In genomic region chr2:10362096-10362897, GRCh38 we compare ENCODE assay signal across 22 cellular contexts. TPM values are rescaled to one million over a fixed set of nuclear protein-coding genes. Genes with fewer than 3 reads are reported as not detected.
DNase-seq lines count a peak whose midpoint lies in the region; ATAC-seq and TF ChIP-seq lines count a peak whose summit lies in the region.
"Had no signal": no experiment of that assay in that cellular context is flagged by ENCODE, and none has a peak within 500 bp of the region (broad histone marks: within the 10 kb centered on the region; RNA-seq: fewer than 3 reads in every experiment).

No MANE protein-coding gene starts in this region.

- peaks cover 18% of the 10 kb centered on the region for H3K36me3 Mint-ChIP-seq in MCF 10A (ENCODE audit: insufficient read depth, unreplicated experiment)
- H3K36me3 Mint-ChIP-seq in stimulated activated memory B cell treated with anti-CD40 and anti-IgM and Interleukin-4, amounts not matched to agents 10 μg/mL and 1 μg/mL and 100 μg/mL, for 72 hours: peaks cover 15% of the 10 kb centered on the region

- CTCF ChIA-PET in MCF 10A (lab: Yijun Ruan, JAX): interaction anchor here (0.8 to 1.1 kb wide), 4 partner anchors 22 to 290 kb away, joined by 3 to 7 read pairs (median 3); no protein-coding TSS in a partner anchor
- CTCF ChIA-PET in mammary epithelial cell (lab: Charles Lee; ENCODE audit: low non-redundant PET): no interaction called here
- CTCF ChIA-PET in HCT116 (lab: Charles Lee): no interaction called here

- H3K4me1 ChIP-seq in mammary epithelial cell (ENCODE audit: insufficient read depth, low read length) (no peaks in the 10 kb centered on the region), HCT116 (ENCODE audit: control insufficient read depth in 1 of 2, insufficient read depth in 2 of 2, low read length in 2 of 2) (peaks cover 0 to 7% of the 10 kb centered on the region in 2 experiments; a peak in 1 of 4 replicates)

- TF ChIP-seq RAD21 in HCT116 (IDR thresholded peaks at IDR 0.05; ENCODE audit: low read depth): no peak

- no peak overlapping the region for H3K4me2 ChIP-seq in mammary epithelial cell (ENCODE audit: insufficient read depth, low read depth, low read length)
- H3K4me2 ChIP-seq in HCT116 (ENCODE audit: low read length): no peak overlapping the region

- no peak overlapping the region for H3K9ac ChIP-seq in mammary epithelial cell (ENCODE audit: insufficient read depth, low read length)
- no peak overlapping the region for H3K9ac ChIP-seq in HCT116 (ENCODE audit: low read length)

- peak; percentile 13; the same call in 1 of the 2 replicates for ATAC-seq in HCT116
- ATAC-seq in stimulated activated memory B cell treated with anti-CD40 and anti-IgM and Interleukin-4, amounts not matched to agents 10 μg/mL and 1 μg/mL and 100 μg/mL, for 72 hours: no peak
- ATAC-seq: activated T-cell treated with anti-CD3 and anti-CD28 coated beads, Interleukin-2, amount 50 U/mL, for 72 hours had no signal

- H3K36me3 ChIP-seq in mammary epithelial cell (ENCODE audit: insufficient read depth, low read length): no peaks in the 10 kb centered on the region
- H3K36me3 ChIP-seq in HCT116 (ENCODE audit: control insufficient read depth in 1 of 2, insufficient read depth in 2 of 2, low read length in 2 of 2): no peaks in the 10 kb centered on the region
- H3K36me3 ChIP-seq: transverse colon had no signal

- no peak overlapping the region for H3K4me3 Mint-ChIP-seq in MCF 10A (ENCODE audit: unreplicated experiment)
- H3K4me3 Mint-ChIP-seq in stimulated activated memory B cell treated with anti-CD40 and anti-IgM and Interleukin-4, amounts not matched to agents 10 μg/mL and 1 μg/mL and 100 μg/mL, for 72 hours: no peak overlapping the region
- H3K4me3 Mint-ChIP-seq: activated naive CD8-positive, alpha-beta T cell treated with anti-CD3 and anti-CD28 coated beads, Interleukin-2, amount 10 ng/mL, durations not matched to agents 7 days and 5 days; activated T-cell treated with anti-CD3 and anti-CD28 coated beads, Interleukin-2, amount 50 U/mL, for 72 hours; memory B cell had no signal

- H2AFZ ChIP-seq in mammary epithelial cell (ENCODE audit: low read depth, low read length): no peak overlapping the region
- no peak overlapping the region for H2AFZ ChIP-seq in HCT116 (ENCODE audit: low read depth, low read length, poor library complexity, severe bottlenecking)

- RAD21 ChIA-PET in HCT116 (lab: Charles Lee; ENCODE audit: low non-redundant PET in 1 of 2, low total read pairs in 2 of 2, uncharacterized antibody in 2 of 2, unreplicated experiment in 2 of 2): interaction anchor here in 1 of 2 experiments (0.7 kb wide), 1 partner anchor 24 kb away, joined by 3 read pairs; no protein-coding TSS in a partner anchor

- peaks cover 6% of the 10 kb centered on the region for H3K4me1 Mint-ChIP-seq in MCF 10A (ENCODE audit: insufficient read depth, unreplicated experiment)
- peaks cover 53% of the 10 kb centered on the region for H3K4me1 Mint-ChIP-seq in stimulated activated memory B cell treated with anti-CD40 and anti-IgM and Interleukin-4, amounts not matched to agents 10 μg/mL and 1 μg/mL and 100 μg/mL, for 72 hours
- H3K4me1 Mint-ChIP-seq: activated naive CD8-positive, alpha-beta T cell treated with anti-CD3 and anti-CD28 coated beads, Interleukin-2, amount 10 ng/mL, durations not matched to agents 7 days and 5 days had no signal

- H3K27ac ChIP-seq in mammary epithelial cell (ENCODE audit: insufficient read depth, low read depth, low read length) (no peak overlapping the region), HCT116 (ENCODE audit: low read depth, low read length) (no peak overlapping the region)
- H3K27ac ChIP-seq: coronary artery, transverse colon had no signal

- POLR2A ChIA-PET in MCF 10A (lab: Yijun Ruan, JAX) (interaction anchor here (0.9 to 1.7 kb wide), 2 partner anchors 15 to 31 kb away, joined by 3 read pairs; no protein-coding TSS in a partner anchor), HCT116 (lab: Charles Lee) (no interaction called here)

- intact Hi-C loops in MCF 10A (cut with micrococcal nuclease) (no loop called here), mammary epithelial cell (cut with micrococcal nuclease) (no loop called here), HCT116 (cut with micrococcal nuclease) (no loop called here)

- BruUV-seq in MCF 10A (replicated peaks; lab: Mats Ljungman, UMichigan) (no TSS peak), mammary epithelial cell (replicated peaks; lab: Mats Ljungman, UMichigan) (no TSS peak), HCT116 (replicated peaks; lab: Mats Ljungman, UMichigan) (no TSS peak)

- in situ Hi-C loops in mammary epithelial cell (cut with MboI; ENCODE audit: low sequenced_read_pairs in 2 of 2): no loop called here

- no peaks in the 10 kb centered on the region for H3K9me2 ChIP-seq in HCT116 (ENCODE audit: insufficient read depth)

- 74% methylated on average over 13 of the region's 14 CpGs for WGBS in mammary epithelial cell (ENCODE audit: low coverage, missing lambda C conversion rate)

- no peaks in the 10 kb centered on the region for H4K20me1 ChIP-seq in mammary epithelial cell (ENCODE audit: insufficient read depth, low read length)
- H4K20me1 ChIP-seq in HCT116 (ENCODE audit: insufficient read depth): no peaks in the 10 kb centered on the region

- TF ChIP-seq POLR2A in HCT116 (IDR thresholded peaks at IDR 0.05; ENCODE audit: borderline replicate concordance, extremely low read depth, insufficient read depth, insufficient read length): no peak

- H3K4me3 ChIP-seq in mammary epithelial cell (replicated peaks in 1 of 3; ENCODE audit: insufficient read depth in 1 of 3, low read depth in 2 of 3, low read length in 3 of 3) (no peak overlapping the region), HCT116 (replicated peaks in 1 of 2; ENCODE audit: low read depth in 1 of 2, low read length in 2 of 2) (no peak overlapping the region)
- H3K4me3 ChIP-seq: coronary artery, stomach, transverse colon had no signal

- no peaks in the 10 kb centered on the region for H3K9me3 Mint-ChIP-seq in MCF 10A (ENCODE audit: unreplicated experiment)
- no peaks in the 10 kb centered on the region for H3K9me3 Mint-ChIP-seq in stimulated activated memory B cell treated with anti-CD40 and anti-IgM and Interleukin-4, amounts not matched to agents 10 μg/mL and 1 μg/mL and 100 μg/mL, for 72 hours
- H3K9me3 Mint-ChIP-seq: activated naive CD8-positive, alpha-beta T cell treated with anti-CD3 and anti-CD28 coated beads, Interleukin-2, amount 10 ng/mL, durations not matched to agents 7 days and 5 days; activated T-cell treated with anti-CD3 and anti-CD28 coated beads, Interleukin-2, amount 50 U/mL, for 72 hours; memory B cell had no signal

- no peak for TF ChIP-seq CTCF in MCF 10A (IDR thresholded peaks at IDR 0.05; ENCODE audit: unreplicated experiment)
- no peak for TF ChIP-seq CTCF in mammary epithelial cell (conservative IDR thresholded peaks at IDR 0.05 in 1 of 2, IDR thresholded peaks at IDR 0.05 in 1 of 2; ENCODE audit: extremely low read depth in 1 of 2, insufficient read depth in 1 of 2, low read depth in 1 of 2, low read length in 2 of 2)
- TF ChIP-seq CTCF in HCT116 (IDR thresholded peaks at IDR 0.05 in 2 of 3, conservative IDR thresholded peaks at IDR 0.05 in 1 of 3; ENCODE audit: borderline replicate concordance in 1 of 3, insufficient read depth in 1 of 3, low read depth in 2 of 3, low read length in 2 of 3): no peak

- no peak for DNase-seq in MCF 10A (ENCODE audit: unreplicated experiment)
- DNase-seq in mammary epithelial cell: no peak
- no peak for DNase-seq in HCT116 (ENCODE audit: low read depth, low spot score)
- DNase-seq in cerebellar cortex (ENCODE audit: low spot score): peak; percentile 77
- DNase-seq in activated effector memory CD4-positive, alpha-beta T cell treated with Interleukin-2 at 50 U/mL for 16 hours: no peak
- DNase-seq in NCI-H1105 treated with DMSO at 0.1 percent for 48 hours (lab: John Stamatoyannopoulos, UW): no peak
- DNase-seq in activated CD8-positive, alpha-beta memory T cell treated with anti-CD3 and anti-CD28 coated beads for 24 hours: no peak
- DNase-seq: activated naive CD8-positive, alpha-beta T cell treated with anti-CD3 and anti-CD28 coated beads, Interleukin-2, amount 10 ng/mL, durations not matched to agents 7 days and 5 days; activated T-cell treated with anti-CD3 and anti-CD28 coated beads, Interleukin-2, amount 50 U/mL, for 72 hours; EL; MM.1S; NCI-H187; NCI-H526 treated with DMSO at 0.1 percent for 48 hours; nucleus accumbens; RPMI8226; stimulated activated CD4-positive, alpha-beta T cell treated with anti-CD3 and anti-CD28 coated beads, Interleukin-4, amount 100 ng/mL, for 24 hours; stomach; T1000; transverse colon had no signal

- peak overlapping the region; percentile 16 for H3K27ac Mint-ChIP-seq in MCF 10A (ENCODE audit: low read depth, unreplicated experiment)
- H3K27ac Mint-ChIP-seq in stimulated activated memory B cell treated with anti-CD40 and anti-IgM and Interleukin-4, amounts not matched to agents 10 μg/mL and 1 μg/mL and 100 μg/mL, for 72 hours: peak overlapping the region; percentile 58
- H3K27ac Mint-ChIP-seq: activated naive CD8-positive, alpha-beta T cell treated with anti-CD3 and anti-CD28 coated beads, Interleukin-2, amount 10 ng/mL, durations not matched to agents 7 days and 5 days; activated T-cell treated with anti-CD3 and anti-CD28 coated beads, Interleukin-2, amount 50 U/mL, for 72 hours; memory B cell had no signal

- dilution Hi-C loops in mammary epithelial cell (cut with HindIII; ENCODE audit: low sequenced_read_pairs): no loop called here

- no peaks in the 10 kb centered on the region for H3K27me3 Mint-ChIP-seq in MCF 10A (ENCODE audit: insufficient read depth, unreplicated experiment)
- H3K27me3 Mint-ChIP-seq in stimulated activated memory B cell treated with anti-CD40 and anti-IgM and Interleukin-4, amounts not matched to agents 10 μg/mL and 1 μg/mL and 100 μg/mL, for 72 hours: no peaks in the 10 kb centered on the region
- H3K27me3 Mint-ChIP-seq: activated naive CD8-positive, alpha-beta T cell treated with anti-CD3 and anti-CD28 coated beads, Interleukin-2, amount 10 ng/mL, durations not matched to agents 7 days and 5 days; memory B cell had no signal

- H3K27me3 ChIP-seq in mammary epithelial cell (ENCODE audit: insufficient read depth, low read length): no peaks in the 10 kb centered on the region
- H3K27me3 ChIP-seq in HCT116 (ENCODE audit: insufficient read depth, low read length): no peaks in the 10 kb centered on the region
- H3K27me3 ChIP-seq: stomach, transverse colon had no signal

- H3K79me2 ChIP-seq in mammary epithelial cell (ENCODE audit: insufficient read depth, low read length): peaks cover 74% of the 10 kb centered on the region
- peaks cover 66% of the 10 kb centered on the region; the same call in 1 of the 2 replicates for H3K79me2 ChIP-seq in HCT116 (ENCODE audit: insufficient read depth, low read length)

- H3K9me3 ChIP-seq in mammary epithelial cell (replicated peaks; ENCODE audit: insufficient read depth, low read length): no peaks in the 10 kb centered on the region
- H3K9me3 ChIP-seq in HCT116 (ENCODE audit: control insufficient read depth in 1 of 2, insufficient read depth in 1 of 2, low read depth in 1 of 2, low read length in 2 of 2): no peaks in the 10 kb centered on the region
- H3K9me3 ChIP-seq: stomach, transverse colon had no signal

RNA-seq across cellular contexts. Expression of gene HPCAL1, which starts 59.6 kb away (rescaled TPM):
- total RNA-seq in MCF 10A (2022): 136 and 144 TPM in 2 replicates
- 10 to 100 TPM; 26.3 to 82.8 TPM for total RNA-seq in mammary epithelial cell
- 75.1 TPM for polyA plus RNA-seq in mammary epithelial cell
- 56.5 TPM for polyA minus RNA-seq in mammary epithelial cell
- total RNA-seq in HCT116 (2021; ENCODE audit: unreplicated experiment): 111 TPM
- 173 and 207 TPM in 2 replicates for polyA plus RNA-seq in HCT116 (2012)
